ENCODE assay signal across 8 cellular contexts in genomic region chr4:140756292-140757219, GRCh38. TPM values are rescaled to one million over a fixed set of nuclear protein-coding genes. Genes with fewer than 3 reads are reported as not detected.
A peak's percentile ranks its signal among the peaks of the same experiment; 100 is the strongest.
DNase-seq lines count a peak whose midpoint lies in the region; ATAC-seq, FAIRE-seq and TF ChIP-seq lines count a peak whose summit lies in the region.

TBC1D9 (minus strand) TSS chr4:140756385; CDS start chr4:140756045, 340 bp downstream.

- POLR2A ChIA-PET in activated naive CD8-positive, alpha-beta T cell treated with anti-CD3 and anti-CD28 coated beads, Interleukin-2, amount 10 ng/mL, durations not matched to agents 7 days and 5 days (lab: Charles Lee): interaction anchor here (0.6 kb wide), 1 partner anchor 10 kb away, joined by 7 read pairs; no protein-coding TSS in a partner anchor

- TF ChIP-seq CTCF in D721Med (IDR thresholded peaks at IDR 0.05; ENCODE audit: insufficient read depth, missing control alignments) (no peak), nephron progenitor cell (IDR thresholded peaks at IDR 0.05) (no peak)

- no peak within 1 kb of the TSS for H3K27ac Mint-ChIP-seq in activated naive CD8-positive, alpha-beta T cell treated with anti-CD3 and anti-CD28 coated beads, Interleukin-2, amount 10 ng/mL, durations not matched to agents 7 days and 5 days
- H3K27ac Mint-ChIP-seq in nephron progenitor cell: peak within 1 kb of the TSS; percentile 93

- FAIRE-seq in D721Med (lab: Jason Lieb, UNC): peak; percentile 81

- no peaks in the 10 kb centered on the region for H3K36me3 Mint-ChIP-seq in activated naive CD8-positive, alpha-beta T cell treated with anti-CD3 and anti-CD28 coated beads, Interleukin-2, amount 10 ng/mL, durations not matched to agents 7 days and 5 days
- H3K36me3 Mint-ChIP-seq in nephron progenitor cell (ENCODE audit: low read depth): peaks cover 26% of the 10 kb centered on the region

- H3K4me3 Mint-ChIP-seq in activated naive CD8-positive, alpha-beta T cell treated with anti-CD3 and anti-CD28 coated beads, Interleukin-2, amount 10 ng/mL, durations not matched to agents 7 days and 5 days: peak within 1 kb of the TSS; percentile 46
- H3K4me3 Mint-ChIP-seq in nephron progenitor cell: peak within 1 kb of the TSS; percentile 86

- H3K27me3 Mint-ChIP-seq in activated naive CD8-positive, alpha-beta T cell treated with anti-CD3 and anti-CD28 coated beads, Interleukin-2, amount 10 ng/mL, durations not matched to agents 7 days and 5 days: peaks cover 59% of the 10 kb centered on the region
- no peaks in the 10 kb centered on the region for H3K27me3 Mint-ChIP-seq in nephron progenitor cell (ENCODE audit: low read depth, poor library complexity)

- no peaks in the 10 kb centered on the region for H3K9me3 Mint-ChIP-seq in activated naive CD8-positive, alpha-beta T cell treated with anti-CD3 and anti-CD28 coated beads, Interleukin-2, amount 10 ng/mL, durations not matched to agents 7 days and 5 days
- H3K9me3 Mint-ChIP-seq in nephron progenitor cell: peaks cover 7% of the 10 kb centered on the region

- ATAC-seq in GM19438 (IDR thresholded peaks at IDR 0.05; ENCODE audit: low read depth, unreplicated experiment) (peak; percentile 48), HG03460 (IDR thresholded peaks at IDR 0.05; ENCODE audit: unreplicated experiment) (peak; percentile 37)
- ATAC-seq in activated naive CD8-positive, alpha-beta T cell treated with anti-CD3 and anti-CD28 coated beads, Interleukin-2, amount 10 ng/mL, durations not matched to agents 7 days and 5 days (ENCODE audit: low read depth): peak; percentile 47

- no peak for DNase-seq in D721Med (ENCODE audit: insufficient read length, low spot score)
- peak; percentile 77 to 87 for DNase-seq in NCI-H524 (lab: John Stamatoyannopoulos, UW)
- DNase-seq in activated naive CD8-positive, alpha-beta T cell treated with anti-CD3 and anti-CD28 coated beads, Interleukin-2, amount 10 ng/mL, durations not matched to agents 7 days and 5 days: peak; percentile 39
- DNase-seq in glomerular endothelial cell (ENCODE audit: extremely low read depth, low read depth, low spot score): peak; percentile 90
- DNase-seq in nephron progenitor cell: peak; percentile 76
- no peak for DNase-seq in effector CD4-positive, alpha-beta T cell

- peaks cover 4% of the 10 kb centered on the region for H3K4me1 Mint-ChIP-seq in activated naive CD8-positive, alpha-beta T cell treated with anti-CD3 and anti-CD28 coated beads, Interleukin-2, amount 10 ng/mL, durations not matched to agents 7 days and 5 days
- H3K4me1 Mint-ChIP-seq in nephron progenitor cell: peaks cover 38% of the 10 kb centered on the region

RNA-seq across cellular contexts. Expression of gene TBC1D9, which starts in this region (rescaled TPM):
- under 1 TPM; 0.11 to 0.17 TPM for total RNA-seq in activated naive CD8-positive, alpha-beta T cell treated with anti-CD3 and anti-CD28 coated beads, Interleukin-2, amount 10 ng/mL, durations not matched to agents 7 days and 5 days
- 62.1 and 72.3 TPM in 2 replicates for total RNA-seq in glomerular endothelial cell

Comparison
In these comparisons a context has a peak if more than half of its experiments do, and no peak if none do; other contexts are left out.
1. RNA of gene TBC1D9 (total RNA-seq): 62.1 to 72.3 TPM in glomerular endothelial cell; 0.11 to 0.17 TPM in activated naive CD8-positive, alpha-beta T cell treated with anti-CD3 and anti-CD28 coated beads, Interleukin-2, amount 10 ng/mL, durations not matched to agents 7 days and 5 days; every median in the first group is over 10 times any median in the second.
2. Peak in DNase-seq and ATAC-seq in activated naive CD8-positive, alpha-beta T cell treated with anti-CD3 and anti-CD28 coated beads, Interleukin-2, amount 10 ng/mL, durations not matched to agents 7 days and 5 days; RNA of the gene not detected or under 1 TPM.
3. DNase-seq: peak in NCI-H524 (2 of 2), glomerular endothelial cell (single experiment) and nephron progenitor cell (single experiment); none in D721Med (single experiment) and effector CD4-positive, alpha-beta T cell (single experiment).
4. Peak in every context shown above with its lines, with median percentiles within 50 percentile points of each other: ATAC-seq.